In genomic region chr22:29766632-29767288, GRCh38 we compare ENCODE assay signal across 8 cellular contexts. TPM values are rescaled to one million over a fixed set of nuclear protein-coding genes. Genes with fewer than 3 reads are reported as not detected.
DNase-seq lines count a peak whose midpoint lies in the region; ATAC-seq and TF ChIP-seq lines count a peak whose summit lies in the region.

Gene ZMAT5, minus strand, starts transcription at chr22:29767007. Its CDS starts 18,463 bp downstream, at chr22:29748544.

- H3K9ac ChIP-seq in Karpas-422 (ENCODE audit: low read length) = peak within 1 kb of the TSS; percentile 87

- DNase-seq in DMS53 treated with DMSO at 0.1 percent for 48 hours (lab: John Stamatoyannopoulos, UW; ENCODE audit: unreplicated experiment) = peak; percentile 79
- peak; percentile 99 for DNase-seq in Karpas-422
- peak; percentile 96 for DNase-seq in RKO (ENCODE audit: low spot score)
- peak; percentile 85 for DNase-seq in activated T-helper 1 cell treated with Interleukin-2 at 50 U/mL for 16 hours (ENCODE audit: low read depth)
- peak; percentile 97 for DNase-seq in esophagus muscularis mucosa (ENCODE audit: extremely low spot score)
- DNase-seq in stimulated activated CD8-positive, alpha-beta memory T cell treated with anti-CD3 and anti-CD28 coated beads, Interleukin-7, amount 100 ng/mL, for 4 hours (ENCODE audit: low read depth in 2 of 2) = peak; percentile 87

- H3K27ac ChIP-seq in Karpas-422 (ENCODE audit: low read length) (peak within 1 kb of the TSS; percentile 30; the same call in 1 of the 2 replicates), esophagus muscularis mucosa (replicated peaks in 1 of 4) (peak within 1 kb of the TSS; percentile 78 to 90 (median 84)), muscle layer of duodenum (ENCODE audit: low read length) (peak within 1 kb of the TSS; percentile 95)

- H3K4me1 ChIP-seq in Karpas-422 (ENCODE audit: low read length) (peaks cover 15% of the 10 kb centered on the region), esophagus muscularis mucosa (peaks cover 29 to 37% (median 32%) of the 10 kb centered on the region in 4 donors), muscle layer of duodenum (ENCODE audit: control insufficient read depth in 1 of 2, insufficient read depth in 2 of 2, low read length in 2 of 2) (peaks cover 9 to 31% of the 10 kb centered on the region in 2 donors)

- H3K36me3 ChIP-seq in Karpas-422 (ENCODE audit: insufficient read depth, low read length) (peaks cover 8% of the 10 kb centered on the region), esophagus muscularis mucosa (peaks cover 10 to 31% (median 24%) of the 10 kb centered on the region in 4 donors), muscle layer of duodenum (ENCODE audit: control insufficient read depth in 1 of 2, insufficient read depth in 2 of 2, low read length in 2 of 2) (peaks cover 11 to 21% of the 10 kb centered on the region in 2 donors)

- H3K4me2 ChIP-seq in Karpas-422 (ENCODE audit: low read depth, low read length, poor library complexity, severe bottlenecking) = peak within 1 kb of the TSS; percentile 85

- under 1% methylated on average over 21 of the region's 33 CpGs for WGBS in esophagus muscularis mucosa

- TF ChIP-seq POLR2A in esophagus muscularis mucosa (IDR thresholded peaks at IDR 0.05; ENCODE audit: low read depth) = no peak

- H2AFZ ChIP-seq in Karpas-422 (ENCODE audit: low read length) = peak within 1 kb of the TSS; percentile 92; the same call in 1 of the 2 replicates

- H3K27me3 ChIP-seq in Karpas-422 (ENCODE audit: low read length) = no peaks in the 10 kb centered on the region
- no peaks in the 10 kb centered on the region for H3K27me3 ChIP-seq in esophagus muscularis mucosa
- H3K27me3 ChIP-seq in muscle layer of duodenum (ENCODE audit: low read depth, low read length) = no peaks in the 10 kb centered on the region

- TF ChIP-seq CTCF in esophagus muscularis mucosa (IDR thresholded peaks at IDR 0.05) = no peak

- intact Hi-C loops in esophagus muscularis mucosa (cut with DNase I) = loop anchor here (10.0 kb wide), 2 partner anchors 162 to 238 kb away; partner anchors contain the start of gene NF2

- TF ChIP-seq EP300 in esophagus muscularis mucosa (IDR thresholded peaks at IDR 0.05) = no peak

- no peaks in the 10 kb centered on the region for H4K20me1 ChIP-seq in Karpas-422 (ENCODE audit: insufficient read depth, low read depth, low read length)

- H3K79me2 ChIP-seq in Karpas-422 (ENCODE audit: low read length) = peaks cover 26% of the 10 kb centered on the region

- no peaks in the 10 kb centered on the region for H3K9me2 ChIP-seq in Karpas-422 (replicated peaks; ENCODE audit: insufficient read depth, low read length)

- peak; percentile 88 for ATAC-seq in GM21786 (IDR thresholded peaks at IDR 0.05; ENCODE audit: unreplicated experiment)

- H3K4me3 ChIP-seq in Karpas-422 (ENCODE audit: low read length) = peak within 1 kb of the TSS; percentile 88
- H3K4me3 ChIP-seq in esophagus muscularis mucosa = peak within 1 kb of the TSS; percentile 61 to 92 (median 77)
- H3K4me3 ChIP-seq in muscle layer of duodenum (ENCODE audit: low read depth in 1 of 2, low read length in 2 of 2) = peak within 1 kb of the TSS; percentile 99 to 100

- H3K9me3 ChIP-seq in Karpas-422 (ENCODE audit: low read length) = no peaks in the 10 kb centered on the region
- no peaks in the 10 kb centered on the region for H3K9me3 ChIP-seq in esophagus muscularis mucosa
- H3K9me3 ChIP-seq in muscle layer of duodenum (ENCODE audit: control insufficient read depth in 1 of 2, low read length in 2 of 2) = no peaks in the 10 kb centered on the region

RNA-seq across cellular contexts. Expression of gene ZMAT5, which starts in this region (rescaled TPM):
- total RNA-seq in Karpas-422 (2014; rRNA removed; shearing (Covaris generic); ENCODE audit: low replicate concordance) = 16.1 and 22.4 TPM in 2 replicates
- 10 to 100 TPM; 13.3 to 33.8 (median 23.1) TPM for total RNA-seq in esophagus muscularis mucosa

Comparison
In these comparisons a context has a peak if more than half of its experiments do, and no peak if none do; other contexts are left out.
1. Peak in every context shown above with its lines: DNase-seq, ATAC-seq, H3K4me3 ChIP-seq and H3K27ac ChIP-seq.
2. H3K27ac ChIP-seq: peak in every context shown above with its lines; median percentile 95 in muscle layer of duodenum; 84 in esophagus muscularis mucosa; 30 in Karpas-422.